16 cellular contexts compared by ENCODE assay signal in the genomic region with DNA sequence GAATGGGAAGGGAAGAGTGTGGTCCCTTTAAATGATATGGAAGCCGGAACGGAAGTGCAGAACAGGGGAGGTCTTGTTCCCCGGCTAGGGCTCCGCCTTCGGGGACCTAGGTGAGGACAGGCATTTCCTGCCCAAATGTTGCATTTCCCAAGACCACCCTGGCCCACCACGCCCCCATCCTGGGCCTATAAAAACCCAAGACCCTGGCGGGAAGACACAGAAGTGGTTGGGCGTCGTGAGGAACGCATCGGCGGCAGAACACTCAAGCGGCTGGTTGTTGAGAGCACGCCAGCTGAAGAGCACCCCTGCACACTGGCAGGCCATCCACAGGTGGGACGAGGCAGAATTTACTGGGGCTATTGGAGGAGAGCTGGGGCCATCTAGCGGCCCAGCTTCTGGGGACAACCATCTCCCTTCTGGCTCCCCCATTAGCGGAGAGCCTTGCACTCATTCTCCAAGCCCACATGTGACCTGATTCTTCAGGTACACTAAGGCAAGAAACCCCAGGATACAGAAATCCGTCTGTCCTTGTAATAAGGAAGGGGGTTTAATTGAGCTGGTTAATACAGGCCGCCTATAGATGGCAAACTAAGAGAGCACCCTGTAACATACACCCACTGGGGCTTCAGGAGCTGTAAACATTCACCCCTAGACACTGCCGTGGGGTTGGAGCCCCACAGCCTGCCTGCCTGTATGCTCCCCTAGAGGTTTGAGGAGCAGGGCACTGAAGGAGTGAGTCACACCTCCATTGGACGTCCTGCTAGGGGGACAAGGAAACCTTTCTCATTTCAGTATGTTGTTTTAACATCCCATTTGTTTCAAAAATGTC.
DNase-seq lines count a peak whose midpoint lies in the region; ATAC-seq and TF ChIP-seq lines count a peak whose summit lies in the region.
"Had no signal": no experiment of that assay in that cellular context is flagged by ENCODE, and none has a peak within 500 bp of the region (broad histone marks: within the 10 kb centered on the region; RNA-seq: fewer than 3 reads in every experiment).

No MANE protein-coding gene starts in this region.

- no peaks in the 10 kb centered on the region for H3K4me1 ChIP-seq in mucosa of descending colon (ENCODE audit: low read depth)
- H3K4me1 ChIP-seq: Peyer's patch had no signal

- no peaks in the 10 kb centered on the region for H3K36me3 ChIP-seq in mucosa of descending colon (ENCODE audit: low read depth)
- H3K36me3 ChIP-seq: Peyer's patch had no signal

- H3K9me3 ChIP-seq in mucosa of descending colon = no peaks in the 10 kb centered on the region
- H3K9me3 ChIP-seq: Peyer's patch had no signal

- ATAC-seq in mucosa of descending colon = peak; percentile 62
- no peak for ATAC-seq in stimulated activated effector memory CD8-positive, alpha-beta T cell treated with anti-CD3 and anti-CD28 coated beads, Interleukin-12 subunit alpha, Interleukin-12 subunit beta, amount 100 ng/mL, for 72 hours
- ATAC-seq: stimulated activated naive B cell treated with anti-CD40 and anti-IgM and Interleukin-4, amounts not matched to agents 10 μg/mL and 1 μg/mL and 100 μg/mL, for 72 hours had no signal

- H3K4me3 Mint-ChIP-seq in stimulated activated effector memory CD8-positive, alpha-beta T cell treated with anti-CD3 and anti-CD28 coated beads, Interleukin-12 subunit alpha, Interleukin-12 subunit beta, amount 100 ng/mL, for 72 hours = no peak overlapping the region
- H3K4me3 Mint-ChIP-seq: activated CD4-positive, alpha-beta T cell treated with anti-CD3 and anti-CD28 coated beads, Interleukin-2, amount 10 ng/mL, durations not matched to agents 24 days and 14 days; B cell; stimulated activated naive B cell treated with anti-CD40 and anti-IgM and Interleukin-4, amounts not matched to agents 10 μg/mL and 1 μg/mL and 100 μg/mL, for 72 hours had no signal

- peak; percentile 78 for DNase-seq in Daoy (ENCODE audit: low read depth)
- DNase-seq in NCI-H460 (ENCODE audit: extremely low read depth, low read depth) = peak; percentile 84
- no peak for DNase-seq in epithelial cell of proximal tubule (ENCODE audit: low read depth)
- no peak for DNase-seq in mucosa of descending colon
- no peak for DNase-seq in nucleus accumbens (lab: John Stamatoyannopoulos, UW)
- DNase-seq in stimulated activated effector memory CD8-positive, alpha-beta T cell treated with anti-CD3 and anti-CD28 coated beads, Interleukin-12 subunit alpha, Interleukin-12 subunit beta, amount 100 ng/mL, for 72 hours (ENCODE audit: low spot score in 2 of 2) = no peak
- DNase-seq in activated T-cell treated with anti-CD3 and anti-CD28 coated beads, Interleukin-2, amount 50 U/mL, for 1 hour = no peak
- DNase-seq in NCI-H2171 treated with DMSO at 0.1 percent for 48 hours (lab: John Stamatoyannopoulos, UW) = no peak
- DNase-seq: activated CD4-positive, alpha-beta T cell treated with anti-CD3 and anti-CD28 coated beads, Interleukin-2, amount 10 ng/mL, durations not matched to agents 24 days and 14 days; amygdala; cortex of kidney; GM23248; Peyer's patch; stimulated activated CD4-positive, alpha-beta T cell treated with anti-CD3 and anti-CD28 coated beads, Interleukin-4, amount 100 ng/mL, for 24 hours; stimulated activated naive B cell treated with anti-CD40 and anti-IgM and Interleukin-4, amounts not matched to agents 10 μg/mL and 1 μg/mL and 100 μg/mL, for 72 hours had no signal

- H3K9me3 Mint-ChIP-seq in stimulated activated effector memory CD8-positive, alpha-beta T cell treated with anti-CD3 and anti-CD28 coated beads, Interleukin-12 subunit alpha, Interleukin-12 subunit beta, amount 100 ng/mL, for 72 hours = peaks cover 19% of the 10 kb centered on the region
- H3K9me3 Mint-ChIP-seq: activated CD4-positive, alpha-beta T cell treated with anti-CD3 and anti-CD28 coated beads, Interleukin-2, amount 10 ng/mL, durations not matched to agents 24 days and 14 days had no signal

- intact Hi-C loops in mucosa of descending colon (cut with DNase I, micrococcal nuclease) = no loop called here

- H3K27ac Mint-ChIP-seq in stimulated activated effector memory CD8-positive, alpha-beta T cell treated with anti-CD3 and anti-CD28 coated beads, Interleukin-12 subunit alpha, Interleukin-12 subunit beta, amount 100 ng/mL, for 72 hours = no peak overlapping the region
- H3K27ac Mint-ChIP-seq: activated CD4-positive, alpha-beta T cell treated with anti-CD3 and anti-CD28 coated beads, Interleukin-2, amount 10 ng/mL, durations not matched to agents 24 days and 14 days; B cell; stimulated activated naive B cell treated with anti-CD40 and anti-IgM and Interleukin-4, amounts not matched to agents 10 μg/mL and 1 μg/mL and 100 μg/mL, for 72 hours had no signal

- TF ChIP-seq CTCF in epithelial cell of proximal tubule (conservative IDR thresholded peaks at IDR 0.05; ENCODE audit: low read depth, low read length) = peak; percentile 26
- no peak for TF ChIP-seq CTCF in mucosa of descending colon (IDR thresholded peaks at IDR 0.05)

- H3K4me3 ChIP-seq in epithelial cell of proximal tubule (ENCODE audit: low read depth, low read length) (peak overlapping the region; percentile 44), mucosa of descending colon (no peak overlapping the region)
- H3K4me3 ChIP-seq: GM23248 had no signal

- no peaks in the 10 kb centered on the region for H3K36me3 Mint-ChIP-seq in stimulated activated effector memory CD8-positive, alpha-beta T cell treated with anti-CD3 and anti-CD28 coated beads, Interleukin-12 subunit alpha, Interleukin-12 subunit beta, amount 100 ng/mL, for 72 hours
- H3K36me3 Mint-ChIP-seq: stimulated activated naive B cell treated with anti-CD40 and anti-IgM and Interleukin-4, amounts not matched to agents 10 μg/mL and 1 μg/mL and 100 μg/mL, for 72 hours had no signal

- no peaks in the 10 kb centered on the region for H3K4me1 Mint-ChIP-seq in stimulated activated effector memory CD8-positive, alpha-beta T cell treated with anti-CD3 and anti-CD28 coated beads, Interleukin-12 subunit alpha, Interleukin-12 subunit beta, amount 100 ng/mL, for 72 hours
- H3K4me1 Mint-ChIP-seq: activated CD4-positive, alpha-beta T cell treated with anti-CD3 and anti-CD28 coated beads, Interleukin-2, amount 10 ng/mL, durations not matched to agents 24 days and 14 days; B cell; stimulated activated naive B cell treated with anti-CD40 and anti-IgM and Interleukin-4, amounts not matched to agents 10 μg/mL and 1 μg/mL and 100 μg/mL, for 72 hours had no signal

Comparison
In these comparisons a context has a peak if more than half of its experiments do, and no peak if none do; other contexts are left out.
1. DNase-seq: peak in Daoy (single experiment) and NCI-H460 (single experiment); none in epithelial cell of proximal tubule (single experiment), mucosa of descending colon (0 of 3), nucleus accumbens (0 of 56), stimulated activated effector memory CD8-positive, alpha-beta T cell treated with anti-CD3 and anti-CD28 coated beads, Interleukin-12 subunit alpha, Interleukin-12 subunit beta, amount 100 ng/mL, for 72 hours (0 of 2), activated T-cell treated with anti-CD3 and anti-CD28 coated beads, Interleukin-2, amount 50 U/mL, for 1 hour (single experiment) and NCI-H2171 treated with DMSO at 0.1 percent for 48 hours (single experiment).